15 cellular contexts compared by ENCODE assay signal in genomic region chrX:56987741-56988140, GRCh38.
"Had no signal": no experiment of that assay in that cellular context is flagged by ENCODE, and none has a peak within 500 bp of the region (broad histone marks: within the 10 kb centered on the region; RNA-seq: fewer than 3 reads in every experiment).

No MANE protein-coding gene starts in this region.

- H3K9me3 Mint-ChIP-seq: activated naive CD4-positive, alpha-beta T cell treated with anti-CD3 and anti-CD28 coated beads, Interleukin-2, amount 50 U/mL, for 24 hours; naive thymus-derived CD8-positive, alpha-beta T cell; stimulated activated effector memory CD8-positive, alpha-beta T cell treated with anti-CD3 and anti-CD28 coated beads, Interleukin-12 subunit alpha, Interleukin-12 subunit beta, amount 100 ng/mL, for 72 hours had no signal

- H3K27ac Mint-ChIP-seq: activated CD8-positive, alpha-beta T cell treated with anti-CD3 and anti-CD28 coated beads, Interleukin-2, amount 10 ng/mL, durations not matched to agents 7 days and 5 days; stimulated activated effector memory CD8-positive, alpha-beta T cell treated with anti-CD3 and anti-CD28 coated beads, Interleukin-12 subunit alpha, Interleukin-12 subunit beta, amount 100 ng/mL, for 72 hours had no signal

- H3K27me3 Mint-ChIP-seq: activated naive CD4-positive, alpha-beta T cell treated with anti-CD3 and anti-CD28 coated beads, Interleukin-2, amount 50 U/mL, for 24 hours; naive thymus-derived CD8-positive, alpha-beta T cell had no signal

- H3K4me3 Mint-ChIP-seq: activated CD8-positive, alpha-beta T cell treated with anti-CD3 and anti-CD28 coated beads, Interleukin-2, amount 10 ng/mL, durations not matched to agents 7 days and 5 days; activated naive CD4-positive, alpha-beta T cell treated with anti-CD3 and anti-CD28 coated beads, Interleukin-2, amount 50 U/mL, for 24 hours; naive thymus-derived CD8-positive, alpha-beta T cell; stimulated activated effector memory CD8-positive, alpha-beta T cell treated with anti-CD3 and anti-CD28 coated beads, Interleukin-12 subunit alpha, Interleukin-12 subunit beta, amount 100 ng/mL, for 72 hours had no signal

- ATAC-seq: activated CD8-positive, alpha-beta T cell treated with anti-CD3 and anti-CD28 coated beads, Interleukin-2, amount 10 ng/mL, durations not matched to agents 7 days and 5 days; left lung; naive thymus-derived CD8-positive, alpha-beta T cell; pancreas; stimulated activated effector memory CD8-positive, alpha-beta T cell treated with anti-CD3 and anti-CD28 coated beads, Interleukin-12 subunit alpha, Interleukin-12 subunit beta, amount 100 ng/mL, for 72 hours had no signal

- DNase-seq: activated CD4-positive, alpha-beta T cell treated with anti-CD3 and anti-CD28 coated beads for 4 hours; activated CD8-positive, alpha-beta memory T cell treated with anti-CD3 and anti-CD28 coated beads, Interleukin-2, amount 50 U/mL, for 4 hours; activated CD8-positive, alpha-beta T cell treated with anti-CD3 and anti-CD28 coated beads, Interleukin-2, amount 10 ng/mL, durations not matched to agents 7 days and 5 days; activated effector memory CD4-positive, alpha-beta T cell treated with anti-CD3 and anti-CD28 coated beads, Interleukin-2, amount 50 U/mL, for 16 hours; activated T-cell treated with anti-CD3 and anti-CD28 coated beads, Interleukin-2, amount 50 U/mL, for 48 hours; adrenal gland; hippocampal formation; left lung; naive thymus-derived CD8-positive, alpha-beta T cell; pancreas; stimulated activated CD4-positive, alpha-beta T cell treated with anti-CD3 and anti-CD28 coated beads, Interleukin-12 subunit alpha, Interleukin-12 subunit beta, amount 100 ng/mL, for 4 hours; stimulated activated CD4-positive, alpha-beta T cell treated with anti-CD3 and anti-CD28 coated beads, Interleukin-2, amount 100 ng/mL, for 24 hours; WERI-Rb-1 had no signal
